Comparison of ENCODE assay signal across 1 cellular context in genomic region chr22:50319503-50319951, GRCh38.
TF ChIP-seq lines count a peak whose summit lies in the region.

No MANE protein-coding gene starts in this region.

TF ChIP-seq in HEK293, 187 proteins besides CTCF, POLR2A, EP300 and RAD21 (continued from another document):
- TF ChIP-seq PRDM2 (tag by site-specific recombination; IDR thresholded peaks at IDR 0.05; ENCODE audit: borderline replicate concordance) (no peak), GLIS2 (tag by site-specific recombination; IDR thresholded peaks at IDR 0.05) (0 out of 2 replicates have a peak, but pooled peaks have one; percentile 18)
